ENCODE assay signal across 32 cellular contexts in the genomic region with DNA sequence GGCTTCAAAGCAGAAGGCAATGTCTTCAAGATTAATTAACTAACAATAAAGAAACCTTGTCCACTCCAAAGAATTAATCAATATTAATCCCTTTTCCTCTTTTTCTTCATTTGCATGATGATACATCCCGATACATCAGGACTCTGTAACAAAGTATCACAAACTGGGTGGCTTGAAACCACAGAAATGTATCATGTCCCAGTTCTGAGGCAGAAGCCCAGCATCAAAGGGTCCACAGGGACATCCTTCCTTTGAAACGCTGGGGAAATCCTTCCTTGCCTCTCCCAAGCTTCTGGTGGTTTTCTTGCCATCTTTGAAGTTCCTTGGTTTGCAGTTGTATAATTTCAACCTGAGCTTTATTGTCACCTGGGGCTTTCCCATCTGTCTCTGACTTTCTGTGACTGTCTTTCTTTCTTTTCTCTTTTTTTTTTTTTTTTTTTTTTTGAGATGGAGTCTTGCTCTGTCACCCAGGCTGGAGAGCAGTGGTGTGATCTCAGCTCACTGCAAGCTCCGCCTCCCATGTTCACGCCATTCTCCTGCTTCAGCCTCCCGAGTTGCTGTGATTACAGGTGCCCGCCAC.
"Had no signal": no experiment of that assay in that cellular context is flagged by ENCODE, and none has a peak within 500 bp of the region (broad histone marks: within the 10 kb centered on the region; RNA-seq: fewer than 3 reads in every experiment).

No MANE protein-coding gene starts in this region.

- H3K36me3 Mint-ChIP-seq: activated CD4-positive, alpha-beta memory T cell treated with anti-CD3 and anti-CD28 coated beads for 36 hours had no signal

- H3K36me3 ChIP-seq: brain microvascular endothelial cell, Peyer's patch, SJSA1 had no signal

- H3K9me3 Mint-ChIP-seq: activated B cell treated with CpG ODN at 0.5 μM for 24 hours; activated CD4-positive, alpha-beta memory T cell treated with anti-CD3 and anti-CD28 coated beads for 36 hours had no signal

- H3K4me2 ChIP-seq: SK-N-SH had no signal

- H3K9me3 ChIP-seq: Peyer's patch, SJSA1, SK-N-SH had no signal

- H3K4me1 ChIP-seq: Peyer's patch, SJSA1 had no signal

- H3K4me3 ChIP-seq: K562, Peyer's patch, SJSA1 had no signal

- H3K4me3 Mint-ChIP-seq: activated B cell treated with CpG ODN at 0.5 μM for 24 hours; activated CD4-positive, alpha-beta memory T cell treated with anti-CD3 and anti-CD28 coated beads for 36 hours; activated T-cell treated with anti-CD3 and anti-CD28 coated beads, Interleukin-2, amount 50 U/mL, for 4 hours had no signal

- H3K27ac Mint-ChIP-seq: activated B cell treated with CpG ODN at 0.5 μM for 24 hours; activated CD4-positive, alpha-beta memory T cell treated with anti-CD3 and anti-CD28 coated beads for 36 hours had no signal

- ATAC-seq: K562, PC-3 had no signal

- H3K27ac ChIP-seq: brain microvascular endothelial cell, Peyer's patch, SJSA1, VCaP had no signal

- H3K9ac ChIP-seq: SK-N-SH had no signal

- H3K27me3 ChIP-seq: brain microvascular endothelial cell, Peyer's patch, SJSA1 had no signal

- DNase-seq: activated B cell treated with CpG ODN at 0.5 μM for 24 hours; activated CD4-positive, alpha-beta memory T cell treated with anti-CD3 and anti-CD28 coated beads for 36 hours; activated CD4-positive, alpha-beta T cell treated with anti-CD3 and anti-CD28 coated beads, Interleukin-2, amount 50 U/mL, for 1 hour; activated CD4-positive, CD25-positive, alpha-beta regulatory T cell treated with anti-CD3 and anti-CD28 coated beads, Interleukin-2, amount 50 U/mL, for 72 hours; activated CD8-positive, alpha-beta memory T cell treated with anti-CD3 and anti-CD28 coated beads, Interleukin-2, amount 50 U/mL, for 4 hours; activated effector memory CD4-positive, alpha-beta T cell treated with anti-CD3 and anti-CD28 coated beads, Interleukin-2, amount 50 U/mL, for 16 hours; activated naive CD4-positive, alpha-beta T cell treated with anti-CD3 and anti-CD28 coated beads, Interleukin-2, amount 50 U/mL, for 16 hours; activated T-cell treated with anti-CD3 and anti-CD28 coated beads for 4 hours; activated T-cell treated with anti-CD3 and anti-CD28 coated beads, Interleukin-2, amount 50 U/mL, for 4 hours; amniotic stem cell; aorta; brain microvascular endothelial cell; central memory CD4-positive, alpha-beta T cell; IMR-90; NCI-H1092 treated with DMSO at 0.1 percent for 48 hours; NCI-H1417; NCI-H1930; NCI-H2081 treated with DMSO at 0.1 percent for 48 hours; NCI-H510A; NCI-H526; NCI-H748 treated with DMSO at 0.1 percent for 48 hours; NK-92 treated with Interleukin-12 subunit alpha and Interleukin-12 subunit beta, amount 100 ng/mL, for 24 hours; PC-3; Peyer's patch; RPMI8226; SHP77 treated with DMSO at 0.1 percent for 48 hours; SK-N-SH; T-helper 2 cell; T-helper 9 cell had no signal

- H3K27me3 Mint-ChIP-seq: activated B cell treated with CpG ODN at 0.5 μM for 24 hours had no signal
